In the genomic region with DNA sequence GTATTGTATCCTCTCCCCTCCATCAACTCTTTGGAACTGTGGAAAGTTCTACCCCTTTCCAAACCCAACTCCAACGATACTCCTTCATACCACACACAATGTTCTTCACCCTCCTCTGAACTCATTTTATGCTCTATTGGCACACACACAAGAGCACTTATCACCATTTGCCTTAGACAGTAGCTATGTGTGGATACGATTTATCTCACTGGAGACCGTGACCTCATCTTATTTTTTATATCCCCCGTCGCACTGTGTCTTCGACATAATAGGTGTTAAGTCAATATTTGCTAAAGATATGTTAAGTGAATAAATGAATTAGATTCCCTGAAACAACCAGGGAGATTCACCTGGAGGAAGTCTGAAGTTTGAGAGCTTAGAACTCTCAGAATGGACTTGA, we compare ENCODE assay signal across 11 cellular contexts.
DNase-seq lines count a peak whose midpoint lies in the region; ATAC-seq and TF ChIP-seq lines count a peak whose summit lies in the region.
"Had no signal": no experiment of that assay in that cellular context is flagged by ENCODE, and none has a peak within 500 bp of the region (broad histone marks: within the 10 kb centered on the region; RNA-seq: fewer than 3 reads in every experiment).

No MANE protein-coding gene starts in this region.

- no peaks in the 10 kb centered on the region for H3K9me3 Mint-ChIP-seq in activated CD4-positive, alpha-beta T cell treated with anti-CD3 and anti-CD28 coated beads, Interleukin-2, amount 10 ng/mL, durations not matched to agents 24 days and 14 days
- H3K9me3 Mint-ChIP-seq in effector memory CD8-positive, alpha-beta T cell, result no peaks in the 10 kb centered on the region

- peak overlapping the region; percentile 89 for H3K27ac Mint-ChIP-seq in activated CD4-positive, alpha-beta T cell treated with anti-CD3 and anti-CD28 coated beads, Interleukin-2, amount 10 ng/mL, durations not matched to agents 24 days and 14 days
- no peak overlapping the region for H3K27ac Mint-ChIP-seq in effector memory CD8-positive, alpha-beta T cell

- ATAC-seq in effector memory CD8-positive, alpha-beta T cell (replicated peaks), result no peak

- 56% methylated on average over 6 of the region's 6 CpGs for WGBS in suprapubic skin

- TF ChIP-seq CTCF in suprapubic skin (IDR thresholded peaks at IDR 0.05) (no peak), right atrium auricular region (IDR thresholded peaks at IDR 0.05) (no peak)

- H3K4me1 Mint-ChIP-seq in activated CD4-positive, alpha-beta T cell treated with anti-CD3 and anti-CD28 coated beads, Interleukin-2, amount 10 ng/mL, durations not matched to agents 24 days and 14 days, result peaks cover 36% of the 10 kb centered on the region
- peaks cover 8 to 15% of the 10 kb centered on the region in 2 donors for H3K4me1 Mint-ChIP-seq in effector memory CD8-positive, alpha-beta T cell (ENCODE audit: low read depth in 2 of 2)

- peak overlapping the region; percentile 94 for H3K4me2 ChIP-seq in skeletal muscle satellite cell (ENCODE audit: low read length)

- H3K4me1 ChIP-seq in skeletal muscle satellite cell (ENCODE audit: control insufficient read depth, insufficient read depth, low read length) (peaks cover 7% of the 10 kb centered on the region), suprapubic skin (peaks cover 18% of the 10 kb centered on the region), right atrium auricular region (peaks cover 0 to 21% of the 10 kb centered on the region in 2 donors)
- H3K4me1 ChIP-seq: colonic mucosa had no signal

- H3K36me3 Mint-ChIP-seq in activated CD4-positive, alpha-beta T cell treated with anti-CD3 and anti-CD28 coated beads, Interleukin-2, amount 10 ng/mL, durations not matched to agents 24 days and 14 days (ENCODE audit: low read depth), result no peaks in the 10 kb centered on the region
- H3K36me3 Mint-ChIP-seq in effector memory CD8-positive, alpha-beta T cell (ENCODE audit: insufficient read depth), result no peaks in the 10 kb centered on the region

- H3K4me3 Mint-ChIP-seq in activated CD4-positive, alpha-beta T cell treated with anti-CD3 and anti-CD28 coated beads, Interleukin-2, amount 10 ng/mL, durations not matched to agents 24 days and 14 days, result peak overlapping the region; percentile 83
- peak overlapping the region; percentile 47 to 76 for H3K4me3 Mint-ChIP-seq in effector memory CD8-positive, alpha-beta T cell

- peaks cover 16% of the 10 kb centered on the region for H3K27me3 ChIP-seq in skeletal muscle satellite cell (ENCODE audit: control insufficient read depth, insufficient read depth, low read length)
- H3K27me3 ChIP-seq in suprapubic skin, result peaks cover 15% of the 10 kb centered on the region
- H3K27me3 ChIP-seq in right atrium auricular region, result no peaks in the 10 kb centered on the region

- no peak for TF ChIP-seq POLR2A in suprapubic skin (IDR thresholded peaks at IDR 0.05)

- no peak overlapping the region for H3K9ac ChIP-seq in skeletal muscle satellite cell (ENCODE audit: low read depth, low read length)

- no peaks in the 10 kb centered on the region for H3K27me3 Mint-ChIP-seq in activated CD4-positive, alpha-beta T cell treated with anti-CD3 and anti-CD28 coated beads, Interleukin-2, amount 10 ng/mL, durations not matched to agents 24 days and 14 days
- H3K27me3 Mint-ChIP-seq in effector memory CD8-positive, alpha-beta T cell, result peaks cover 35 to 84% of the 10 kb centered on the region in 2 donors

- intact Hi-C loops in activated CD4-positive, alpha-beta T cell treated with anti-CD3 and anti-CD28 coated beads, Interleukin-2, amount 10 ng/mL, durations not matched to agents 24 days and 14 days (cut with micrococcal nuclease), result loop anchor here (2.0 kb wide), 3 partner anchors 33 to 119 kb away; no protein-coding TSS in a partner anchor
- intact Hi-C loops in posterior cingulate gyrus (cut with DNase I), result no loop called here

- no peak overlapping the region for H3K4me3 ChIP-seq in skeletal muscle satellite cell (ENCODE audit: low read length)
- no peak overlapping the region for H3K4me3 ChIP-seq in suprapubic skin
- H3K4me3 ChIP-seq in right atrium auricular region, result no peak overlapping the region

- DNase-seq in activated CD4-positive, alpha-beta T cell treated with anti-CD3 and anti-CD28 coated beads, Interleukin-2, amount 10 ng/mL, durations not matched to agents 24 days and 14 days, result no peak
- no peak for DNase-seq in activated CD4-positive, alpha-beta T cell treated with anti-CD3 and anti-CD28 coated beads, Interleukin-2, amount 50 U/mL, for 1 hour
- DNase-seq in NAMALWA (ENCODE audit: low spot score), result peak; percentile 37
- DNase-seq in effector memory CD8-positive, alpha-beta T cell, result no peak
- no peak for DNase-seq in suprapubic skin (ENCODE audit: low spot score in 2 of 2)
- DNase-seq in posterior cingulate gyrus, result no peak
- no peak for DNase-seq in right atrium auricular region (ENCODE audit: low spot score)

- H3K36me3 ChIP-seq in skeletal muscle satellite cell (ENCODE audit: insufficient read depth, low read length), result no peaks in the 10 kb centered on the region
- no peaks in the 10 kb centered on the region for H3K36me3 ChIP-seq in suprapubic skin
- H3K36me3 ChIP-seq in right atrium auricular region, result no peaks in the 10 kb centered on the region
- H3K36me3 ChIP-seq: colonic mucosa, heart left ventricle had no signal

- no peaks in the 10 kb centered on the region for H3K9me3 ChIP-seq in skeletal muscle satellite cell (replicated peaks; ENCODE audit: low read length)
- H3K9me3 ChIP-seq in suprapubic skin, result no peaks in the 10 kb centered on the region
- H3K9me3 ChIP-seq in right atrium auricular region, result no peaks in the 10 kb centered on the region
- H3K9me3 ChIP-seq: colonic mucosa, heart left ventricle had no signal

- no peak for TF ChIP-seq EP300 in suprapubic skin (IDR thresholded peaks at IDR 0.05)

- H3K27ac ChIP-seq in suprapubic skin (no peak overlapping the region), right atrium auricular region (no peak overlapping the region)
- H3K27ac ChIP-seq: colonic mucosa, SK-N-MC had no signal
